11 cellular contexts compared by ENCODE assay signal in genomic region chrX:95318882-95319281, GRCh38.
DNase-seq lines count a peak whose midpoint lies in the region; ATAC-seq and TF ChIP-seq lines count a peak whose summit lies in the region.
"Had no signal": no experiment of that assay in that cellular context is flagged by ENCODE, and none has a peak within 500 bp of the region (broad histone marks: within the 10 kb centered on the region; RNA-seq: fewer than 3 reads in every experiment).

No MANE protein-coding gene starts in this region.

- DNase-seq in GM10248 (ENCODE audit: extremely low spot score) = peak; percentile 3
- peak; percentile 62 for DNase-seq in H9
- DNase-seq in RKO (ENCODE audit: low spot score) = peak; percentile 27
- peak; percentile 6 for DNase-seq in kidney tubule cell (ENCODE audit: low spot score)
- no peak for DNase-seq in activated CD8-positive, alpha-beta T cell treated with anti-CD3 and anti-CD28 coated beads, Interleukin-2, amount 10 ng/mL, durations not matched to agents 7 days and 5 days
- DNase-seq in activated CD8-positive, alpha-beta memory T cell treated with anti-CD3 and anti-CD28 coated beads, Interleukin-2, amount 50 U/mL, for 48 hours = no peak
- no peak for DNase-seq in NCI-H2171 (lab: John Stamatoyannopoulos, UW)
- DNase-seq in Right ventricle myocardium superior = no peak
- DNase-seq: activated CD4-positive, alpha-beta T cell treated with anti-CD3 and anti-CD28 coated beads, Interleukin-2, amount 50 U/mL, for 1 hour; stimulated activated naive CD8-positive, alpha-beta T cell treated with anti-CD3 and anti-CD28 coated beads, Interleukin-15, amount 100 ng/mL, for 72 hours had no signal

- no peak overlapping the region for H2BK20ac ChIP-seq in H9 (ENCODE audit: low read depth, low read length, poor library complexity, severe bottlenecking)

- H3K4me1 Mint-ChIP-seq in H9 = peaks cover 0 to 3% of the 10 kb centered on the region in 2 experiments; a peak in 1 of 4 replicates
- H3K4me1 Mint-ChIP-seq in activated CD8-positive, alpha-beta T cell treated with anti-CD3 and anti-CD28 coated beads, Interleukin-2, amount 10 ng/mL, durations not matched to agents 7 days and 5 days (ENCODE audit: low read depth) = no peaks in the 10 kb centered on the region
- H3K4me1 Mint-ChIP-seq: stimulated activated naive CD8-positive, alpha-beta T cell treated with anti-CD3 and anti-CD28 coated beads, Interleukin-15, amount 100 ng/mL, for 72 hours had no signal

- CTCF ChIA-PET in GM10248 (lab: Yijun Ruan, JAX) = interaction anchor here (1.3 to 2.5 kb wide), 4 partner anchors 14 to 38 kb away, joined by 3 to 10 read pairs (median 3); no protein-coding TSS in a partner anchor
- CTCF ChIA-PET in activated CD8-positive, alpha-beta T cell treated with anti-CD3 and anti-CD28 coated beads, Interleukin-2, amount 10 ng/mL, durations not matched to agents 7 days and 5 days (lab: Charles Lee) = no interaction called here

- peaks cover 2% of the 10 kb centered on the region for H3K27me3 Mint-ChIP-seq in H9 (ENCODE audit: low read depth)
- no peaks in the 10 kb centered on the region for H3K27me3 Mint-ChIP-seq in activated CD8-positive, alpha-beta T cell treated with anti-CD3 and anti-CD28 coated beads, Interleukin-2, amount 10 ng/mL, durations not matched to agents 7 days and 5 days (ENCODE audit: low read depth)
- H3K27me3 Mint-ChIP-seq: stimulated activated naive CD8-positive, alpha-beta T cell treated with anti-CD3 and anti-CD28 coated beads, Interleukin-15, amount 100 ng/mL, for 72 hours had no signal

- WGBS in H9 (ENCODE audit: extremely low coverage, insufficient read length, low lambda C conversion rate) = no CpG with 5 or more reads among the region's 4 CpGs

- no peak overlapping the region for H3K23ac ChIP-seq in H9 (ENCODE audit: insufficient read length, low read depth, low read length)

- no peak overlapping the region for H2BK15ac ChIP-seq in H9 (ENCODE audit: low read depth, low read length)

- no peak for ATAC-seq in activated CD8-positive, alpha-beta T cell treated with anti-CD3 and anti-CD28 coated beads, Interleukin-2, amount 10 ng/mL, durations not matched to agents 7 days and 5 days
- no peak for ATAC-seq in Right ventricle myocardium superior (ENCODE audit: poor library complexity)
- ATAC-seq: stimulated activated naive CD8-positive, alpha-beta T cell treated with anti-CD3 and anti-CD28 coated beads, Interleukin-15, amount 100 ng/mL, for 72 hours had no signal

- no peaks in the 10 kb centered on the region for H4K20me1 ChIP-seq in H9 (ENCODE audit: control insufficient read depth, insufficient read depth, insufficient read length)

- H3K79me2 ChIP-seq in H9 (ENCODE audit: insufficient read depth, low read length) = no peaks in the 10 kb centered on the region

- no peak overlapping the region for H3K27ac Mint-ChIP-seq in H9
- H3K27ac Mint-ChIP-seq in activated CD8-positive, alpha-beta T cell treated with anti-CD3 and anti-CD28 coated beads, Interleukin-2, amount 10 ng/mL, durations not matched to agents 7 days and 5 days = no peak overlapping the region
- H3K27ac Mint-ChIP-seq: stimulated activated naive CD8-positive, alpha-beta T cell treated with anti-CD3 and anti-CD28 coated beads, Interleukin-15, amount 100 ng/mL, for 72 hours had no signal

- no peaks in the 10 kb centered on the region for H3K4me1 ChIP-seq in H9 (ENCODE audit: insufficient read depth, low read length)

- H3K4me2 ChIP-seq in H9 (ENCODE audit: insufficient read depth, insufficient read length, low read length) = no peak overlapping the region

- no peak overlapping the region for H3K9ac ChIP-seq in H9 (ENCODE audit: extremely low read depth, insufficient read length, low read length)

- no peak overlapping the region for H2BK12ac ChIP-seq in H9 (ENCODE audit: insufficient read length, low read depth, low read length)

- no peak overlapping the region for H3K27ac ChIP-seq in H9 (ENCODE audit: insufficient read length, low read depth, low read length)
- H3K27ac ChIP-seq: cardiac muscle cell had no signal

- no peaks in the 10 kb centered on the region for H3K23me2 ChIP-seq in H9 (ENCODE audit: insufficient read length, low read depth, low read length, poor library complexity, severe bottlenecking)

- no peak overlapping the region for H2AK5ac ChIP-seq in H9 (ENCODE audit: insufficient read length, low read length)

- no peak overlapping the region for H3K56ac ChIP-seq in H9 (ENCODE audit: insufficient read length, low read depth, low read length)

- no peaks in the 10 kb centered on the region for H3K79me1 ChIP-seq in H9 (ENCODE audit: insufficient read depth, low read depth, low read length, poor library complexity, severe bottlenecking)

- intact Hi-C loops in Right ventricle myocardium superior (cut with DNase I) = no loop called here

- H3K4ac ChIP-seq in H9 (ENCODE audit: low read depth, low read length) = no peak overlapping the region

- H4K5ac ChIP-seq in H9 (ENCODE audit: insufficient read length, low read depth, low read length) = no peak overlapping the region

- H4K91ac ChIP-seq in H9 (ENCODE audit: insufficient read length, low read depth, low read length) = no peak overlapping the region

- H2BK5ac ChIP-seq in H9 (ENCODE audit: insufficient read length, low read length) = no peak overlapping the region

- H3K4me3 Mint-ChIP-seq in H9 = no peak overlapping the region
- no peak overlapping the region for H3K4me3 Mint-ChIP-seq in activated CD8-positive, alpha-beta T cell treated with anti-CD3 and anti-CD28 coated beads, Interleukin-2, amount 10 ng/mL, durations not matched to agents 7 days and 5 days
- H3K4me3 Mint-ChIP-seq: stimulated activated naive CD8-positive, alpha-beta T cell treated with anti-CD3 and anti-CD28 coated beads, Interleukin-15, amount 100 ng/mL, for 72 hours had no signal

- H3K14ac ChIP-seq in H9 (ENCODE audit: insufficient read depth, low read length) = no peak overlapping the region

- H2AFZ ChIP-seq in H9 (ENCODE audit: low read length) = no peak overlapping the region

- TF ChIP-seq CTCF in GM10248 (IDR thresholded peaks at IDR 0.05; ENCODE audit: control extremely low read depth, extremely low read depth, low read depth, missing control alignments) (no peak), H9 (conservative IDR thresholded peaks at IDR 0.05) (peak; percentile 71)

- H2BK120ac ChIP-seq in H9 (ENCODE audit: low read depth, low read length, poor library complexity, severe bottlenecking) = no peak overlapping the region

- H3K9me3 Mint-ChIP-seq in H9 = peaks cover 0 to 2% of the 10 kb centered on the region in 2 experiments; a peak in 1 of 5 replicates
- peaks cover 4% of the 10 kb centered on the region for H3K9me3 Mint-ChIP-seq in activated CD8-positive, alpha-beta T cell treated with anti-CD3 and anti-CD28 coated beads, Interleukin-2, amount 10 ng/mL, durations not matched to agents 7 days and 5 days (ENCODE audit: insufficient read depth)
- H3K9me3 Mint-ChIP-seq: stimulated activated naive CD8-positive, alpha-beta T cell treated with anti-CD3 and anti-CD28 coated beads, Interleukin-15, amount 100 ng/mL, for 72 hours had no signal

- POLR2A ChIA-PET in GM10248 (lab: Yijun Ruan, JAX) = no interaction called here
- POLR2A ChIA-PET in activated CD8-positive, alpha-beta T cell treated with anti-CD3 and anti-CD28 coated beads, Interleukin-2, amount 10 ng/mL, durations not matched to agents 7 days and 5 days (lab: Charles Lee) = no interaction called here

- no peak overlapping the region for H3K18ac ChIP-seq in H9 (ENCODE audit: insufficient read length, low read depth, low read length)

- H3T11ph ChIP-seq in H9 (ENCODE audit: low read length) = no peak overlapping the region

- H4K8ac ChIP-seq in H9 (replicated peaks; ENCODE audit: insufficient read length, low read depth, low read length) = no peak overlapping the region

- H3K9me3 ChIP-seq in H9 (ENCODE audit: control insufficient read depth, low read depth, low read length) = no peaks in the 10 kb centered on the region

- H3K36me3 Mint-ChIP-seq in H9 (ENCODE audit: insufficient read depth in 1 of 3, low read depth in 3 of 3) = no peaks in the 10 kb centered on the region
- H3K36me3 Mint-ChIP-seq in activated CD8-positive, alpha-beta T cell treated with anti-CD3 and anti-CD28 coated beads, Interleukin-2, amount 10 ng/mL, durations not matched to agents 7 days and 5 days (ENCODE audit: low read depth) = no peaks in the 10 kb centered on the region

- no peaks in the 10 kb centered on the region for H3K27me3 ChIP-seq in H9 (ENCODE audit: insufficient read depth, low read length)
- H3K27me3 ChIP-seq: cardiac muscle cell had no signal

Comparison
In these comparisons a context has a peak if more than half of its experiments do, and no peak if none do; other contexts are left out.
1. DNase-seq: peak in GM10248 (single experiment), H9 (single experiment), RKO (single experiment) and kidney tubule cell (single experiment); none in activated CD8-positive, alpha-beta T cell treated with anti-CD3 and anti-CD28 coated beads, Interleukin-2, amount 10 ng/mL, durations not matched to agents 7 days and 5 days (single experiment), activated CD8-positive, alpha-beta memory T cell treated with anti-CD3 and anti-CD28 coated beads, Interleukin-2, amount 50 U/mL, for 48 hours (single experiment), NCI-H2171 (single experiment) and Right ventricle myocardium superior (single experiment).